ENCODE assay signal across 26 cellular contexts in the genomic region with DNA sequence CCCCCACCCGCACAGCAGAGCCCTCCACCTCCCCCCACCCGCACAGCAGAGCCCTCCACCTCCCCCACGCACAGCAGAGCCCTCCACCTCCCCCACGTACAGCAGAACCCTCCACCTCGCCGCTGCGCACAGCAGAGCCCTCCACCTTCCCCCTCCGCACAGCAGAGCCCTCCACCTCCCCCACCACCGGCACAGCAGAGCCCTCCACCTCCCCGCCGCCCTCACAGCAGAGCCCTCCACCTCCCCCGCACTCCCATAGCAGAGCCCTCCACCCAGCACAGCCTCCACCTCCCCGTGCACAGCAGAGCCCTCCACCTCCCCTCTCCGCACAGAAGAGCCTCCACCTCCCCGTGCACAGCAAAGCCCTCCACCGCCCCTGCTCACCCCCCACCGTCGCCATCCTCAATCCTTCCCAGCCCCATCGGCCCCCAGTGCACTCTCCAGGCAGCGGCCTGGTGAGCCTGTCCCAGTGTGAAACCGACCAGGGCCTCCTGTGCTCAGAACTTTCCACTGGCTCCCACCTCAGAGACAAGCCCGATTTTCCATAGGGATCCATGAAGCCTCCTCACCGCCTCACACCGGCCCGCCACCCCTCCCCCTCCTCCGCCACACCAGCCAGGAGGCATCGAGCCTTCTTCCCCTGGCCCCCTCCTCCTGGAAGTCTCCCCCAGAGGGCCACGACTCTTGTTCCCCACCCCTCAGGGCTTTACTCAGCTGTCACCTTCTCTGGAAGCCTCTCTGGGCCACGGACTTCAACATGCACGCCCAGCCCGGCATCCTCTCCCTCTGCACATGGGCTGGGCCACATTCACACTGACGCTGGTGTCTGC.
A peak's percentile ranks its signal among the peaks of the same experiment; 100 is the strongest.
DNase-seq lines count a peak whose midpoint lies in the region; ATAC-seq and FAIRE-seq lines count a peak whose summit lies in the region.
"Had no signal": no experiment of that assay in that cellular context is flagged by ENCODE, and none has a peak within 500 bp of the region (broad histone marks: within the 10 kb centered on the region; RNA-seq: fewer than 3 reads in every experiment).

No MANE protein-coding gene starts in this region.

- DNase-seq in stimulated activated naive CD8-positive, alpha-beta T cell treated with anti-CD3 and anti-CD28 coated beads, Interleukin-15, amount 100 ng/mL, for 72 hours, result no peak
- DNase-seq in stimulated activated naive CD8-positive, alpha-beta T cell treated with anti-CD3 and anti-CD28 coated beads, Interleukin-15, Interleukin-2, amounts not matched to agents 100 U/mL and 50 U/mL, for 24 hours, result no peak
- DNase-seq in mesendoderm, result no peak
- no peak for DNase-seq in frontal cortex (ENCODE audit: low spot score in 2 of 2)
- DNase-seq: CD4-positive, CD25-positive, alpha-beta regulatory T cell; DMS53; GDM1; GOT3; KBM-7; MG63; NCI-H1105 treated with DMSO at 0.1 percent for 48 hours; NCI-H146; NCI-H1930; NCI-H446; NCI-H524 treated with DMSO at 0.1 percent for 48 hours; NCI-H82; NK-92 treated with Interleukin-12 subunit alpha and Interleukin-12 subunit beta, amount 100 ng/mL, for 24 hours; PC-3 had no signal

- H4K8ac ChIP-seq in mesendoderm (ENCODE audit: low read depth, low read length), result no peak overlapping the region

- peak overlapping the region; percentile 67 for H2BK5ac ChIP-seq in mesendoderm (ENCODE audit: low read length)

- H3K9ac ChIP-seq in mesendoderm (ENCODE audit: low read length), result no peak overlapping the region
- H3K9ac ChIP-seq: BLaER1 had no signal

- WGBS in mesendoderm (ENCODE audit: extremely low coverage, insufficient coverage, low lambda C conversion rate), result no CpG with 5 or more reads among the region's 32 CpGs

- no peak for FAIRE-seq in frontal cortex (lab: Jason Lieb, UNC)
- FAIRE-seq: A204.1, D721Med, GM12878 had no signal

- peak overlapping the region; percentile 5 for H3K4ac ChIP-seq in mesendoderm (ENCODE audit: low read depth, low read length)

- ATAC-seq in stimulated activated naive CD8-positive, alpha-beta T cell treated with anti-CD3 and anti-CD28 coated beads, Interleukin-15, amount 100 ng/mL, for 72 hours, result peak; percentile 41
- no peak for ATAC-seq in stimulated activated naive CD8-positive, alpha-beta T cell treated with anti-CD3 and anti-CD28 coated beads, Interleukin-15, Interleukin-2, amounts not matched to agents 100 U/mL and 50 U/mL, for 24 hours
- ATAC-seq in HG02678 (IDR thresholded peaks at IDR 0.05; ENCODE audit: unreplicated experiment) (no peak), GM18868 (IDR thresholded peaks at IDR 0.05; ENCODE audit: unreplicated experiment) (no peak)
- ATAC-seq: GM12878, PC-3 had no signal

- peak overlapping the region; percentile 16 for H3K18ac ChIP-seq in mesendoderm (ENCODE audit: low read length)

- no peaks in the 10 kb centered on the region for H3K4me1 Mint-ChIP-seq in stimulated activated naive CD8-positive, alpha-beta T cell treated with anti-CD3 and anti-CD28 coated beads, Interleukin-15, amount 100 ng/mL, for 72 hours
- H3K4me1 Mint-ChIP-seq: CD4-positive, CD25-positive, alpha-beta regulatory T cell had no signal

- H3K27ac ChIP-seq in angular gyrus (ENCODE audit: low read depth, low read length) (peak overlapping the region; percentile 33), mesendoderm (ENCODE audit: low read depth, low read length) (no peak overlapping the region)
- H3K27ac ChIP-seq: BLaER1, SJSA1 had no signal

- peak overlapping the region; percentile 54 for H3K56ac ChIP-seq in mesendoderm (ENCODE audit: low read length)

- no peak overlapping the region for H3K4me3 ChIP-seq in mesendoderm (ENCODE audit: low read length)
- H3K4me3 ChIP-seq: BLaER1, GM12878, MG63, SJSA1 had no signal

- H2BK120ac ChIP-seq in mesendoderm (ENCODE audit: low read depth, low read length), result no peak overlapping the region

- H3K79me2 ChIP-seq in mesendoderm (ENCODE audit: control insufficient read depth, insufficient read depth, low read length), result no peaks in the 10 kb centered on the region

- no peak overlapping the region for H3K23ac ChIP-seq in mesendoderm (ENCODE audit: low read length)

- H3K4me2 ChIP-seq in mesendoderm (ENCODE audit: low read length), result no peak overlapping the region

- no peak overlapping the region for H2AK5ac ChIP-seq in mesendoderm (ENCODE audit: low read length)

- H3K4me1 ChIP-seq in mesendoderm (ENCODE audit: control insufficient read depth, low read depth, low read length), result peaks cover 2% of the 10 kb centered on the region
- H3K4me1 ChIP-seq: SJSA1 had no signal

- no peaks in the 10 kb centered on the region for H3K27me3 ChIP-seq in mesendoderm (ENCODE audit: insufficient read depth, low read length, poor library complexity)
- H3K27me3 ChIP-seq: BLaER1, MG63, SJSA1 had no signal

- no peaks in the 10 kb centered on the region for H3K9me3 Mint-ChIP-seq in stimulated activated naive CD8-positive, alpha-beta T cell treated with anti-CD3 and anti-CD28 coated beads, Interleukin-15, amount 100 ng/mL, for 72 hours

- no peak overlapping the region for H3K4me3 Mint-ChIP-seq in stimulated activated naive CD8-positive, alpha-beta T cell treated with anti-CD3 and anti-CD28 coated beads, Interleukin-15, amount 100 ng/mL, for 72 hours
- H3K4me3 Mint-ChIP-seq: CD4-positive, CD25-positive, alpha-beta regulatory T cell had no signal

- H3K36me3 ChIP-seq in mesendoderm (ENCODE audit: control insufficient read depth, insufficient read depth, low read length), result no peaks in the 10 kb centered on the region
- H3K36me3 ChIP-seq: BLaER1, MG63, SJSA1 had no signal

- H3K27ac Mint-ChIP-seq in stimulated activated naive CD8-positive, alpha-beta T cell treated with anti-CD3 and anti-CD28 coated beads, Interleukin-15, amount 100 ng/mL, for 72 hours, result peak overlapping the region in 1 of 2 donors; percentile 34

- H3K27me3 Mint-ChIP-seq in stimulated activated naive CD8-positive, alpha-beta T cell treated with anti-CD3 and anti-CD28 coated beads, Interleukin-15, amount 100 ng/mL, for 72 hours, result no peaks in the 10 kb centered on the region
- H3K27me3 Mint-ChIP-seq: CD4-positive, CD25-positive, alpha-beta regulatory T cell had no signal

- no peak overlapping the region for H2BK15ac ChIP-seq in mesendoderm (replicated peaks; ENCODE audit: low read depth)

- no peak overlapping the region for H4K5ac ChIP-seq in mesendoderm (ENCODE audit: low read length)

- no peaks in the 10 kb centered on the region for H3K79me1 ChIP-seq in mesendoderm (ENCODE audit: low read length)
